ENCODE assay signal across 1 cellular context in genomic region chr19:39842693-39843435, GRCh38.
TF ChIP-seq lines count a peak whose summit lies in the region.

No MANE protein-coding gene starts in this region.

TF ChIP-seq in GM23338, 12 proteins besides CTCF, POLR2A, EP300 and RAD21 (continued from another document):
- TF ChIP-seq ZNF462 (CRISPR knock-in tag; IDR thresholded peaks at IDR 0.05) (no peak), STAT1 (IDR thresholded peaks at IDR 0.05; ENCODE audit: unreplicated experiment) (no peak), ETS1 (IDR thresholded peaks at IDR 0.05) (no peak), POLR2AphosphoS5 (IDR thresholded peaks at IDR 0.05; ENCODE audit: low read depth) (no peak), CREB1 (CRISPR knock-in tag; IDR thresholded peaks at IDR 0.05; ENCODE audit: low read depth) (no peak), JUNB (IDR thresholded peaks at IDR 0.05; ENCODE audit: unreplicated experiment) (no peak), EZH2 (IDR thresholded peaks at IDR 0.05; ENCODE audit: low read depth, unreplicated experiment) (no peak), ZNF114 (CRISPR knock-in tag; IDR thresholded peaks at IDR 0.05) (no peak), NANOG (IDR thresholded peaks at IDR 0.05; ENCODE audit: borderline replicate concordance) (no peak), EZH2phosphoT487 (IDR thresholded peaks at IDR 0.05; ENCODE audit: unreplicated experiment) (no peak), REST (IDR thresholded peaks at IDR 0.05; ENCODE audit: unreplicated experiment) (no peak)
